21 cellular contexts compared by ENCODE assay signal in the genomic region with DNA sequence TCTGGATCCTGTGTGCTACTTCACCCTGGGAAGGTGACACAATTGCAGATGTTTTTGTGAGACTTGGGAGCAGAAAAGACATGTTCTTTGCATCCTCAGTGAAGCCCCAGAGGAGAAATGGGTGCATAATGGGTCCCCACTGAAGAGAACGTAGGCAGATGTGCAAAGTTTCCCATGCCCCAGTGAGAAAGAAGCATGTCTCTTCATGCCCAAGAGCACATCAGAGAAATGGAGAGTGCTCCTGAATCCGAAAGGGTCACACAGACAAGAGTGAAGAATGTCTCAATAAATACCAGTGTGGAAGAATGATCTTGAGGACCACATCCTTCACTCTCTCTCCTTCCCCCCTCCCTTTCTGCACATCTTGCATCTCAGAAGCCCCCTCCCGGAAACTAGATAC. TPM values are rescaled to one million over a fixed set of nuclear protein-coding genes. Genes with fewer than 3 reads are reported as not detected.
A peak's percentile ranks its signal among the peaks of the same experiment; 100 is the strongest.
DNase-seq lines count a peak whose midpoint lies in the region; TF ChIP-seq lines count a peak whose summit lies in the region.
"Had no signal": no experiment of that assay in that cellular context is flagged by ENCODE, and none has a peak within 500 bp of the region (broad histone marks: within the 10 kb centered on the region; RNA-seq: fewer than 3 reads in every experiment).

No MANE protein-coding gene starts in this region.

- peaks cover 17% of the 10 kb centered on the region for H3F3A ChIP-seq in smooth muscle cell (ENCODE audit: low read depth)

- H3K27ac Mint-ChIP-seq in HFFc6 = peak overlapping the region; percentile 95
- H3K27ac Mint-ChIP-seq: CD4-positive, alpha-beta T cell had no signal

- peaks cover 14% of the 10 kb centered on the region for H3K36me3 Mint-ChIP-seq in HFFc6 (ENCODE audit: low read depth)

- peak overlapping the region; percentile 53 for H3K4me2 ChIP-seq in smooth muscle cell
- H3K4me2 ChIP-seq: BLaER1 had no signal

- no peaks in the 10 kb centered on the region for H3K27me3 ChIP-seq in adipocyte (replicated peaks; ENCODE audit: control insufficient read depth, insufficient read depth, low read length)
- no peaks in the 10 kb centered on the region for H3K27me3 ChIP-seq in smooth muscle cell (ENCODE audit: low read depth)
- H3K27me3 ChIP-seq: BLaER1, SJSA1 had no signal

- peaks cover 49% of the 10 kb centered on the region for H3K4me1 ChIP-seq in adipocyte (ENCODE audit: control insufficient read depth, insufficient read depth, low read length)
- H3K4me1 ChIP-seq in smooth muscle cell (ENCODE audit: low read depth) = peaks cover 8% of the 10 kb centered on the region
- H3K4me1 ChIP-seq: BLaER1 had no signal

- H3K4me3 ChIP-seq in adipocyte (ENCODE audit: low read length) (no peak overlapping the region), epithelial cell of esophagus (ENCODE audit: low read length) (no peak overlapping the region), smooth muscle cell (no peak overlapping the region), foreskin fibroblast (ENCODE audit: low read depth in 1 of 2, low read length in 2 of 2) (no peak overlapping the region)
- H3K4me3 ChIP-seq: BLaER1, SJSA1 had no signal

- H3K27me3 Mint-ChIP-seq in HFFc6 (ENCODE audit: insufficient read depth) = no peaks in the 10 kb centered on the region
- H3K27me3 Mint-ChIP-seq: CD4-positive, alpha-beta T cell had no signal

- no peaks in the 10 kb centered on the region for H4K20me1 ChIP-seq in smooth muscle cell (ENCODE audit: low read depth)
- H4K20me1 ChIP-seq: BLaER1 had no signal

- peaks cover 13% of the 10 kb centered on the region for H3K9me3 Mint-ChIP-seq in HFFc6

- H3K9ac ChIP-seq in adipocyte (ENCODE audit: low read length) = peak overlapping the region; percentile 21
- H3K9ac ChIP-seq in smooth muscle cell (ENCODE audit: low read depth) = no peak overlapping the region
- H3K9ac ChIP-seq: BLaER1 had no signal

- no peak overlapping the region for H2AFZ ChIP-seq in smooth muscle cell (ENCODE audit: low read depth)

- no peak overlapping the region for H3K4me3 Mint-ChIP-seq in HFFc6
- H3K4me3 Mint-ChIP-seq: CD4-positive, alpha-beta T cell had no signal

- no peaks in the 10 kb centered on the region for H3K79me2 ChIP-seq in smooth muscle cell (ENCODE audit: low read depth)

- H3K36me3 ChIP-seq in adipocyte (ENCODE audit: control insufficient read depth, insufficient read depth, low read length, severe bottlenecking) (no peaks in the 10 kb centered on the region), smooth muscle cell (ENCODE audit: low read depth) (peaks cover 3% of the 10 kb centered on the region)
- H3K36me3 ChIP-seq: SJSA1 had no signal

- TF ChIP-seq CTCF in HFFc6 (IDR thresholded peaks at IDR 0.05) (no peak), epithelial cell of esophagus (IDR thresholded peaks at IDR 0.05; ENCODE audit: insufficient read depth, low read depth, low read length, missing control alignments) (no peak), smooth muscle cell (IDR thresholded peaks at IDR 0.05; ENCODE audit: borderline replicate concordance, insufficient read depth, poor library complexity, severe bottlenecking) (no peak), foreskin fibroblast (IDR thresholded peaks at IDR 0.05; ENCODE audit: low read depth, low read length) (no peak)

- WGBS in smooth muscle cell (ENCODE audit: low lambda C conversion rate) = 89% methylated on average over 3 of the region's 3 CpGs

- no peak for DNase-seq in HFFc6
- DNase-seq in adipocyte (ENCODE audit: low read depth) = no peak
- DNase-seq in epithelial cell of esophagus (ENCODE audit: low read depth) = peak; percentile 69
- DNase-seq in smooth muscle cell (lab: John Stamatoyannopoulos, UW; ENCODE audit: unreplicated experiment) = no peak
- DNase-seq in DMS53 treated with DMSO at 0.1 percent for 48 hours (lab: John Stamatoyannopoulos, UW; ENCODE audit: unreplicated experiment) = no peak
- DNase-seq in hippocampal formation (lab: John Stamatoyannopoulos, UW) = no peak
- DNase-seq in foreskin fibroblast = no peak
- DNase-seq: ACHN; CD4-positive, alpha-beta T cell; COR-L47; GOT3; HCEC 1CT; KG1; NCI-H1092 treated with DMSO at 0.1 percent for 48 hours; NCI-H1436 treated with DMSO at 0.1 percent for 48 hours; NCI-H1930; NCI-H226; NCI-H524 treated with DMSO at 0.1 percent for 48 hours; OCI-M1 had no signal

- H3K27ac ChIP-seq in smooth muscle cell (ENCODE audit: low read depth) = peak overlapping the region; percentile 91
- H3K27ac ChIP-seq: BLaER1, SJSA1 had no signal

- H3K9me3 ChIP-seq in adipocyte (ENCODE audit: control insufficient read depth, low read length) (peaks cover 7% of the 10 kb centered on the region), smooth muscle cell (replicated peaks; ENCODE audit: low read depth) (no peaks in the 10 kb centered on the region)

- H3K4me1 Mint-ChIP-seq in HFFc6 (ENCODE audit: low read depth) = peaks cover 81% of the 10 kb centered on the region

RNA-seq across cellular contexts. Expression of a gene that starts 30.0 kb away (rescaled TPM):
- total RNA-seq in HFFc6 (2021; fragmentation: NEBNext Ultra II Directional; extraction: Animal tissue kit (Norgen Biotek cat#: 25700)) = 10 to 100 TPM; 17.7 to 20.5 (median 18.2) TPM
- 20.6 and 22.4 TPM in 2 replicates for total RNA-seq in smooth muscle cell
- polyA plus RNA-seq in smooth muscle cell = 12.2 and 18.3 TPM in 2 replicates

RNA-seq across cellular contexts. Expression of a gene that starts 30.2 kb away (rescaled TPM):
- total RNA-seq in HFFc6 (2021; fragmentation: NEBNext Ultra II Directional; extraction: Animal tissue kit (Norgen Biotek cat#: 25700)) = 10 to 100 TPM; 20.1 to 32.3 (median 29.3) TPM
- 19.1 and 35.1 TPM in 2 replicates for total RNA-seq in smooth muscle cell
- polyA plus RNA-seq in smooth muscle cell = 31.9 and 42.7 TPM in 2 replicates

RNA-seq across cellular contexts. Expression of a gene that starts 52.1 kb away (rescaled TPM):
- total RNA-seq in HFFc6 (2021; fragmentation: NEBNext Ultra II Directional; extraction: Animal tissue kit (Norgen Biotek cat#: 25700)) = 10 to 100 TPM; 74.7 to 91.4 (median 87.9) TPM
- 31.1 and 42.8 TPM in 2 replicates for total RNA-seq in smooth muscle cell
- polyA plus RNA-seq in smooth muscle cell = 6.2 and 8.9 TPM in 2 replicates
